In the genomic region with DNA sequence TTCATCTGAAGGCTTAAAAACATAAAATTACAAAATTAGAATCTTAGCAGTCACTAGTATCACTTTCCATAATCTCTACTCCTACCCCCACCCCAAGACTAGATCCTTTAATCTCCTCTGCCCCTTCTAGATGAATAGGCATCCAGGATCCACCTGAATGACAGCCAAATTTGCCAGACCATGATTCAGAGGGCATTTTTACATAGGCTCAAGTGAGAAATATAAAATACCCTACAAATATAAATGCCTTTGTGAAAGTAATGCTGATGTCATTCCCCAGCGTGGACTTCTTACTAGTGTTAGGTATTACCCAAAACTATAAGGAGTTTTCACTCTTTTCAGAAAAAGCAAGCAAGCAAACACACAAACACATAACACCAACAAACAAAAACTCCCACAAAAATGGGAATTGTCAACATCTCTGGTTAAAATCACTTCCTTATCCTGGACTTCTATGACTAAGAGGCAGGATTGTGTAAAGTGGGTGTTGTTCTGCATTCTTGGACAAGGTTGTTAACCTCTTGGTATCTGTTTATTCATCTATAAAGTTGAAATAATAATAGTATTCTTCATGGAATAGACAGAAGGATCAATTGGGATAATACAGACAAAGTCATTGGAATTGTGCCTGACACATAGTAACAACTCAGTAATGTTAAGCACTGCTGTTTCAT, we compare ENCODE assay signal across 25 cellular contexts. TPM values are rescaled to one million over a fixed set of nuclear protein-coding genes. Genes with fewer than 3 reads are reported as not detected.
DNase-seq lines count a peak whose midpoint lies in the region; ATAC-seq and TF ChIP-seq lines count a peak whose summit lies in the region.
"Had no signal": no experiment of that assay in that cellular context is flagged by ENCODE, and none has a peak within 500 bp of the region (broad histone marks: within the 10 kb centered on the region; RNA-seq: fewer than 3 reads in every experiment).

No MANE protein-coding gene starts in this region.

- no peak overlapping the region for H3K4me3 Mint-ChIP-seq in chondrocyte (ENCODE audit: unreplicated experiment)
- H3K4me3 Mint-ChIP-seq: activated T-helper 17 cell treated with anti-CD3 and anti-CD28 coated beads, Interleukin-2, amount 50 U/mL, for 72 hours; CD4-positive, CD25-positive, alpha-beta regulatory T cell; endodermal cell; IgD-negative memory B cell; stimulated activated naive CD8-positive, alpha-beta T cell treated with anti-CD3 and anti-CD28 coated beads, Interleukin-15, Interleukin-2, amounts not matched to agents 100 ng/mL and 50 ng/mL, for 24 hours; T-helper 2 cell treated with Interferon-gamma antibody and Interleukin-4, amounts not matched to agents 5 μg/mL and 100 μg/mL, for 36 hours had no signal

- H3K9me2 ChIP-seq in Karpas-422 (replicated peaks; ENCODE audit: insufficient read depth, low read length), result no peaks in the 10 kb centered on the region

- H4K20me1 ChIP-seq in mammary epithelial cell (ENCODE audit: insufficient read depth, low read length) (no peaks in the 10 kb centered on the region), Karpas-422 (ENCODE audit: insufficient read depth, low read depth, low read length) (no peaks in the 10 kb centered on the region)

- intact Hi-C loops in mammary epithelial cell (cut with micrococcal nuclease), result no loop called here

- peak; percentile 75 for ATAC-seq in foreskin keratinocyte
- ATAC-seq: activated T-helper 17 cell treated with anti-CD3 and anti-CD28 coated beads, Interleukin-2, amount 50 U/mL, for 72 hours; right lobe of liver had no signal

- H2AFZ ChIP-seq in mammary epithelial cell (ENCODE audit: low read depth, low read length) (peak overlapping the region; percentile 58), Karpas-422 (ENCODE audit: low read length) (no peak overlapping the region)

- H3K9me3 ChIP-seq in mammary epithelial cell (replicated peaks; ENCODE audit: insufficient read depth, low read length) (no peaks in the 10 kb centered on the region), Karpas-422 (ENCODE audit: low read length) (no peaks in the 10 kb centered on the region)
- H3K9me3 ChIP-seq: right lobe of liver, SJCRH30, upper lobe of left lung had no signal

- H3K4me1 Mint-ChIP-seq in chondrocyte (ENCODE audit: low read depth), result no peaks in the 10 kb centered on the region
- H3K4me1 Mint-ChIP-seq: activated T-helper 17 cell treated with anti-CD3 and anti-CD28 coated beads, Interleukin-2, amount 50 U/mL, for 72 hours; CD4-positive, CD25-positive, alpha-beta regulatory T cell; IgD-negative memory B cell had no signal

- WGBS in mammary epithelial cell (ENCODE audit: low coverage, missing lambda C conversion rate), result 33% methylated on average over 1 of the region's 1 CpG

- in situ Hi-C loops in mammary epithelial cell (cut with MboI; ENCODE audit: low sequenced_read_pairs in 2 of 2), result no loop called here
- in situ Hi-C loops in GM13976 (cut with MboI; ENCODE audit: low sequenced_read_pairs, unreplicated experiment), result no loop called here

- no TSS peak for BruUV-seq in mammary epithelial cell (replicated peaks; lab: Mats Ljungman, UMichigan)

- TF ChIP-seq CTCF in mammary epithelial cell (conservative IDR thresholded peaks at IDR 0.05 in 1 of 2, IDR thresholded peaks at IDR 0.05 in 1 of 2; ENCODE audit: extremely low read depth in 1 of 2, insufficient read depth in 1 of 2, low read depth in 1 of 2, low read length in 2 of 2) (no peak), foreskin keratinocyte (conservative IDR thresholded peaks at IDR 0.05) (no peak), chondrocyte (IDR thresholded peaks at IDR 0.05) (no peak), GM13976 (IDR thresholded peaks at IDR 0.05; ENCODE audit: borderline replicate concordance, control extremely low read depth, extremely low read depth, insufficient read depth, missing control alignments) (no peak)

- peaks cover 22% of the 10 kb centered on the region for H3K27me3 Mint-ChIP-seq in chondrocyte (ENCODE audit: low read depth)
- H3K27me3 Mint-ChIP-seq: CD4-positive, CD25-positive, alpha-beta regulatory T cell; IgD-negative memory B cell had no signal

- peak overlapping the region; percentile 43 for H3K27ac ChIP-seq in mammary epithelial cell (ENCODE audit: insufficient read depth, low read depth, low read length)
- H3K27ac ChIP-seq in foreskin keratinocyte, result peak overlapping the region; percentile 26
- no peak overlapping the region for H3K27ac ChIP-seq in Karpas-422 (ENCODE audit: low read length)
- H3K27ac ChIP-seq: right lobe of liver, SJCRH30, upper lobe of left lung had no signal

- H3K4me2 ChIP-seq in mammary epithelial cell (ENCODE audit: insufficient read depth, low read depth, low read length) (peak overlapping the region; percentile 41), Karpas-422 (ENCODE audit: low read depth, low read length, poor library complexity, severe bottlenecking) (no peak overlapping the region)

- peak; percentile 58; the same call in 1 of the 2 replicates for TF ChIP-seq EP300 in Ishikawa (IDR thresholded peaks at IDR 0.05; ENCODE audit: borderline replicate concordance)

- H3K27me3 ChIP-seq in mammary epithelial cell (ENCODE audit: insufficient read depth, low read length), result no peaks in the 10 kb centered on the region
- H3K27me3 ChIP-seq in foreskin keratinocyte, result no peaks in the 10 kb centered on the region
- no peaks in the 10 kb centered on the region for H3K27me3 ChIP-seq in Karpas-422 (ENCODE audit: low read length)
- H3K27me3 ChIP-seq: right lobe of liver, SJCRH30, upper lobe of left lung had no signal

- H3K36me3 Mint-ChIP-seq in chondrocyte (ENCODE audit: low read depth), result no peaks in the 10 kb centered on the region
- H3K36me3 Mint-ChIP-seq: CD4-positive, CD25-positive, alpha-beta regulatory T cell; IgD-negative memory B cell had no signal

- H3K9ac ChIP-seq in mammary epithelial cell (ENCODE audit: insufficient read depth, low read length), result no peak overlapping the region
- no peak overlapping the region for H3K9ac ChIP-seq in Karpas-422 (ENCODE audit: low read length)

- H3K27ac Mint-ChIP-seq in chondrocyte (ENCODE audit: unreplicated experiment), result no peak overlapping the region
- H3K27ac Mint-ChIP-seq: activated T-helper 17 cell treated with anti-CD3 and anti-CD28 coated beads, Interleukin-2, amount 50 U/mL, for 72 hours; CD4-positive, CD25-positive, alpha-beta regulatory T cell; endodermal cell; stimulated activated naive CD8-positive, alpha-beta T cell treated with anti-CD3 and anti-CD28 coated beads, Interleukin-15, Interleukin-2, amounts not matched to agents 100 ng/mL and 50 ng/mL, for 24 hours; T-helper 2 cell treated with Interferon-gamma antibody and Interleukin-4, amounts not matched to agents 5 μg/mL and 100 μg/mL, for 36 hours had no signal

- H3K4me3 ChIP-seq in mammary epithelial cell (replicated peaks in 1 of 3; ENCODE audit: insufficient read depth in 1 of 3, low read depth in 2 of 3, low read length in 3 of 3), result no peak overlapping the region
- H3K4me3 ChIP-seq in Karpas-422 (ENCODE audit: low read length), result no peak overlapping the region
- H3K4me3 ChIP-seq: right lobe of liver, SJCRH30, upper lobe of left lung had no signal

- peaks cover 10% of the 10 kb centered on the region for H3K4me1 ChIP-seq in mammary epithelial cell (ENCODE audit: insufficient read depth, low read length)
- H3K4me1 ChIP-seq in foreskin keratinocyte, result peaks cover 6% of the 10 kb centered on the region
- H3K4me1 ChIP-seq in Karpas-422 (ENCODE audit: low read length), result no peaks in the 10 kb centered on the region
- H3K4me1 ChIP-seq: right lobe of liver, SJCRH30, upper lobe of left lung had no signal

- DNase-seq in AG20443 (ENCODE audit: low spot score) (peak; percentile 23), mammary epithelial cell (peak; percentile 63), foreskin keratinocyte (peak; percentile 57 to 78), midbrain (lab: John Stamatoyannopoulos, UW) (no peak), chondrocyte (ENCODE audit: low spot score) (no peak), Karpas-422 (no peak), GM13976 (ENCODE audit: low spot score) (no peak)
- DNase-seq: CD4-positive, CD25-positive, alpha-beta regulatory T cell; DMS79 treated with DMSO at 0.1 percent for 48 hours; endodermal cell; GOT3; NCI-H1048; NCI-H2107; NCI-H526 treated with DMSO at 0.1 percent for 48 hours; nucleus accumbens; right lobe of liver; SJCRH30; upper lobe of left lung had no signal

- H3K9me3 Mint-ChIP-seq in chondrocyte (ENCODE audit: low read depth), result no peaks in the 10 kb centered on the region
- H3K9me3 Mint-ChIP-seq: activated T-helper 17 cell treated with anti-CD3 and anti-CD28 coated beads, Interleukin-2, amount 50 U/mL, for 72 hours; endodermal cell; IgD-negative memory B cell; stimulated activated naive CD8-positive, alpha-beta T cell treated with anti-CD3 and anti-CD28 coated beads, Interleukin-15, Interleukin-2, amounts not matched to agents 100 ng/mL and 50 ng/mL, for 24 hours; T-helper 2 cell treated with Interferon-gamma antibody and Interleukin-4, amounts not matched to agents 5 μg/mL and 100 μg/mL, for 36 hours had no signal

- no peak for TF ChIP-seq RAD21 in Ishikawa (IDR thresholded peaks at IDR 0.05; ENCODE audit: low read depth)

- CTCF ChIA-PET in mammary epithelial cell (lab: Charles Lee; ENCODE audit: low non-redundant PET), result no interaction called here

- H3K79me2 ChIP-seq in mammary epithelial cell (ENCODE audit: insufficient read depth, low read length) (no peaks in the 10 kb centered on the region), Karpas-422 (ENCODE audit: low read length) (no peaks in the 10 kb centered on the region)

- dilution Hi-C loops in mammary epithelial cell (cut with HindIII; ENCODE audit: low sequenced_read_pairs), result no loop called here

- H3K36me3 ChIP-seq in mammary epithelial cell (ENCODE audit: insufficient read depth, low read length) (no peaks in the 10 kb centered on the region), Karpas-422 (ENCODE audit: insufficient read depth, low read length) (no peaks in the 10 kb centered on the region)
- H3K36me3 ChIP-seq: right lobe of liver, SJCRH30, upper lobe of left lung had no signal

TF ChIP-seq in Ishikawa, 13 proteins besides CTCF, POLR2A, EP300 and RAD21 (continues in another document):
- TF ChIP-seq TEAD4 (IDR thresholded peaks at IDR 0.05) (peak; percentile 74), CREB1 (IDR thresholded peaks at IDR 0.05; ENCODE audit: low read depth) (no peak), NFIC (IDR thresholded peaks at IDR 0.05) (no peak)
- TF ChIP-seq, protein P1, sequence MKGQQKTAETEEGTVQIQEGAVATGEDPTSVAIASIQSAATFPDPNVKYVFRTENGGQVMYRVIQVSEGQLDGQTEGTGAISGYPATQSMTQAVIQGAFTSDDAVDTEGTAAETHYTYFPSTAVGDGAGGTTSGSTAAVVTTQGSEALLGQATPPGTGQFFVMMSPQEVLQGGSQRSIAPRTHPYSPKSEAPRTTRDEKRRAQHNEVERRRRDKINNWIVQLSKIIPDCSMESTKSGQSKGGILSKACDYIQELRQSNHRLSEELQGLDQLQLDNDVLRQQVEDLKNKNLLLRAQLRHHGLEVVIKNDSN (IDR thresholded peaks at IDR 0.05), result no peak

RNA-seq across cellular contexts. Expression of a gene that starts 51.3 kb away (rescaled TPM):
- total RNA-seq in mammary epithelial cell (not detected), foreskin keratinocyte (0.04 and 0.10 TPM in 2 replicates), chondrocyte (not detected in 3 replicates)
- polyA plus RNA-seq in mammary epithelial cell (0.05 TPM), foreskin keratinocyte (not detected in 2 replicates)
- polyA minus RNA-seq in mammary epithelial cell, result not detected
- total RNA-seq in Karpas-422 (2014; rRNA removed; shearing (Covaris generic); ENCODE audit: low replicate concordance), result not detected in 2 replicates
- total RNA-seq: activated T-helper 17 cell treated with anti-CD3 and anti-CD28 coated beads, Interleukin-2, amount 50 U/mL, for 72 hours; CD4-positive, CD25-positive, alpha-beta regulatory T cell; endodermal cell; OCI-LY7; SJCRH30; upper lobe of left lung had no signal
- polyA plus RNA-seq: adipose tissue; CD4-positive, CD25-positive, alpha-beta regulatory T cell; IgD-negative memory B cell had no signal

Comparison
In these comparisons a context has a peak if more than half of its experiments do, and no peak if none do; other contexts are left out.
1. DNase-seq: peak in AG20443 (single experiment), mammary epithelial cell (single experiment) and foreskin keratinocyte (2 of 2); none in midbrain (single experiment), chondrocyte (single experiment), Karpas-422 (single experiment) and GM13976 (single experiment).